10 cellular contexts compared by ENCODE assay signal in genomic region chr16:84177740-84178070, GRCh38. TPM values are rescaled to one million over a fixed set of nuclear protein-coding genes. Genes with fewer than 3 reads are reported as not detected.
A peak's percentile ranks its signal among the peaks of the same experiment; 100 is the strongest.
DNase-seq lines count a peak whose midpoint lies in the region; ATAC-seq and TF ChIP-seq lines count a peak whose summit lies in the region.
"Had no signal": no experiment of that assay in that cellular context is flagged by ENCODE, and none has a peak within 500 bp of the region (broad histone marks: within the 10 kb centered on the region; RNA-seq: fewer than 3 reads in every experiment).

No MANE protein-coding gene starts in this region.

- 69 to 84% methylated on average over 9 of the region's 9 CpGs for WGBS in lung, 2 donors
- WGBS in transverse colon (ENCODE audit: low coverage in 1 of 2), 2 donors = 51% methylated on average over 9 of the region's 9 CpGs; no CpG with 5 or more reads in 1 of the 2 donors

- H3K27me3 ChIP-seq in lung (ENCODE audit: control insufficient read depth, insufficient read depth) (no peaks in the 10 kb centered on the region), transverse colon (no peaks in the 10 kb centered on the region)

- TF ChIP-seq EP300 in transverse colon (IDR thresholded peaks at IDR 0.05; ENCODE audit: low read depth) = no peak

- DNase-seq in activated CD8-positive, alpha-beta T cell treated with anti-CD3 and anti-CD28 coated beads for 36 hours = peak; percentile 38
- no peak for DNase-seq in activated CD8-positive, alpha-beta T cell treated with anti-CD3 and anti-CD28 coated beads, Interleukin-2, amount 10 ng/mL, durations not matched to agents 7 days and 5 days
- DNase-seq in chondrocyte (ENCODE audit: low spot score) (no peak), lung (ENCODE audit: low spot score) (no peak), transverse colon (no peak), left lobe of liver (ENCODE audit: low spot score) (no peak), GM20000 (ENCODE audit: low spot score) (no peak)
- DNase-seq: NCI-H510A had no signal

- H3K27ac ChIP-seq in lung (ENCODE audit: low read depth in 1 of 2, low read length in 1 of 2) = peak overlapping the region; percentile 10 to 81
- H3K27ac ChIP-seq in transverse colon = peak overlapping the region; percentile 63 to 79 (median 68)

- H3K4me3 ChIP-seq in lung = no peak overlapping the region
- no peak overlapping the region for H3K4me3 ChIP-seq in transverse colon

- peaks cover 6% of the 10 kb centered on the region for H3K36me3 Mint-ChIP-seq in activated CD8-positive, alpha-beta T cell treated with anti-CD3 and anti-CD28 coated beads for 36 hours (ENCODE audit: low read depth)
- H3K36me3 Mint-ChIP-seq in activated CD8-positive, alpha-beta T cell treated with anti-CD3 and anti-CD28 coated beads, Interleukin-2, amount 10 ng/mL, durations not matched to agents 7 days and 5 days (ENCODE audit: low read depth) = peaks cover 10% of the 10 kb centered on the region
- peaks cover 1% of the 10 kb centered on the region for H3K36me3 Mint-ChIP-seq in chondrocyte (ENCODE audit: low read depth)

- H3K9me3 ChIP-seq in lung (ENCODE audit: control insufficient read depth in 2 of 2, insufficient read depth in 1 of 2, low read length in 1 of 2) (no peaks in the 10 kb centered on the region), transverse colon (no peaks in the 10 kb centered on the region)

- POLR2A ChIA-PET in activated CD8-positive, alpha-beta T cell treated with anti-CD3 and anti-CD28 coated beads for 36 hours (lab: Charles Lee) = interaction anchor here (0.6 to 1.4 kb wide), 3 partner anchors 13 to 466 kb away, joined by 3 to 5 read pairs (median 4); partner anchors contain the start of genes ADAD2, DNAAF1 and HSDL1
- POLR2A ChIA-PET in activated CD8-positive, alpha-beta T cell treated with anti-CD3 and anti-CD28 coated beads, Interleukin-2, amount 10 ng/mL, durations not matched to agents 7 days and 5 days (lab: Charles Lee) = interaction anchor here (1.2 to 1.3 kb wide), 2 partner anchors 9 to 73 kb away, joined by 4 to 5 read pairs; partner anchors contain the start of gene TAF1C

- peaks cover 16% of the 10 kb centered on the region for H3K4me1 Mint-ChIP-seq in activated CD8-positive, alpha-beta T cell treated with anti-CD3 and anti-CD28 coated beads for 36 hours (ENCODE audit: low read depth)
- peaks cover 4% of the 10 kb centered on the region for H3K4me1 Mint-ChIP-seq in activated CD8-positive, alpha-beta T cell treated with anti-CD3 and anti-CD28 coated beads, Interleukin-2, amount 10 ng/mL, durations not matched to agents 7 days and 5 days (ENCODE audit: low read depth)
- H3K4me1 Mint-ChIP-seq in chondrocyte (ENCODE audit: low read depth) = peaks cover 27% of the 10 kb centered on the region

- no peak overlapping the region for H3K4me3 Mint-ChIP-seq in activated CD8-positive, alpha-beta T cell treated with anti-CD3 and anti-CD28 coated beads for 36 hours
- H3K4me3 Mint-ChIP-seq in activated CD8-positive, alpha-beta T cell treated with anti-CD3 and anti-CD28 coated beads, Interleukin-2, amount 10 ng/mL, durations not matched to agents 7 days and 5 days = no peak overlapping the region
- H3K4me3 Mint-ChIP-seq in chondrocyte (ENCODE audit: unreplicated experiment) = no peak overlapping the region
- H3K4me3 Mint-ChIP-seq: B cell had no signal

- H3K4me1 ChIP-seq in lung (ENCODE audit: control insufficient read depth in 2 of 2, insufficient read depth in 2 of 2, low read length in 2 of 2) = peaks cover 0 to 15% of the 10 kb centered on the region in 2 donors
- peaks cover 14 to 29% (median 17%) of the 10 kb centered on the region in 4 donors for H3K4me1 ChIP-seq in transverse colon

- in situ Hi-C loops in transverse colon (cut with MboI; ENCODE audit: low pct_ligation_motif_present in 1 of 4, low pct_unique_long_range_greater_than_20kb in 1 of 4, low sequenced_read_pairs in 3 of 4) = loop anchor here in 3 of 4 donors (10.0 to 25.0 kb wide), 3 partner anchors 93 to 365 kb away; partner anchors contain the start of genes HSBP1 (in 1 of the 3), NECAB2 (in 1 of the 3) and OSGIN1 (in 1 of the 3)

- H3K36me3 ChIP-seq in lung (ENCODE audit: control insufficient read depth in 2 of 2, insufficient read depth in 2 of 2, low read length in 2 of 2) = peaks cover 3 to 46% of the 10 kb centered on the region in 2 donors
- H3K36me3 ChIP-seq in transverse colon = peaks cover 0 to 5% (median 2%) of the 10 kb centered on the region in 4 donors

- intact Hi-C loops in activated CD8-positive, alpha-beta T cell treated with anti-CD3 and anti-CD28 coated beads for 36 hours (cut with micrococcal nuclease) = loop anchor here (10.0 kb wide), 1 partner anchor 223 kb away; the partner anchor contains the start of gene OSGIN1
- intact Hi-C loops in transverse colon (cut with DNase I; ENCODE audit: low total_unique reads) = no loop called here

- CTCF ChIA-PET in activated CD8-positive, alpha-beta T cell treated with anti-CD3 and anti-CD28 coated beads for 36 hours (lab: Charles Lee) = interaction anchor here (0.9 to 9.8 kb wide), 5 partner anchors 8 to 221 kb away, joined by 3 to 172 read pairs (median 3); partner anchors contain the start of gene TAF1C
- CTCF ChIA-PET in activated CD8-positive, alpha-beta T cell treated with anti-CD3 and anti-CD28 coated beads, Interleukin-2, amount 10 ng/mL, durations not matched to agents 7 days and 5 days (lab: Charles Lee) = interaction anchor here (0.9 to 6.0 kb wide), 4 partner anchors 9 to 90 kb away, joined by 3 to 95 read pairs (median 7); partner anchors contain the start of gene TAF1C

- no peaks in the 10 kb centered on the region for H3K9me3 Mint-ChIP-seq in activated CD8-positive, alpha-beta T cell treated with anti-CD3 and anti-CD28 coated beads for 36 hours
- no peaks in the 10 kb centered on the region for H3K9me3 Mint-ChIP-seq in activated CD8-positive, alpha-beta T cell treated with anti-CD3 and anti-CD28 coated beads, Interleukin-2, amount 10 ng/mL, durations not matched to agents 7 days and 5 days (ENCODE audit: insufficient read depth)
- H3K9me3 Mint-ChIP-seq in chondrocyte (ENCODE audit: low read depth) = no peaks in the 10 kb centered on the region

- no peaks in the 10 kb centered on the region for H3K27me3 Mint-ChIP-seq in activated CD8-positive, alpha-beta T cell treated with anti-CD3 and anti-CD28 coated beads for 36 hours
- H3K27me3 Mint-ChIP-seq in activated CD8-positive, alpha-beta T cell treated with anti-CD3 and anti-CD28 coated beads, Interleukin-2, amount 10 ng/mL, durations not matched to agents 7 days and 5 days (ENCODE audit: low read depth) = peaks cover 3% of the 10 kb centered on the region
- H3K27me3 Mint-ChIP-seq in chondrocyte (ENCODE audit: low read depth) = no peaks in the 10 kb centered on the region

- ATAC-seq in activated CD8-positive, alpha-beta T cell treated with anti-CD3 and anti-CD28 coated beads for 36 hours = peak; percentile 27
- no peak for ATAC-seq in activated CD8-positive, alpha-beta T cell treated with anti-CD3 and anti-CD28 coated beads, Interleukin-2, amount 10 ng/mL, durations not matched to agents 7 days and 5 days
- ATAC-seq in lung (ENCODE audit: insufficient read depth, low FRiP score) (no peak), left lobe of liver (no peak), GM18505 (IDR thresholded peaks at IDR 0.05; ENCODE audit: unreplicated experiment) (no peak)

- TF ChIP-seq CTCF in activated CD8-positive, alpha-beta T cell treated with anti-CD3 and anti-CD28 coated beads for 36 hours (IDR thresholded peaks at IDR 0.05) = no peak
- TF ChIP-seq CTCF in chondrocyte (IDR thresholded peaks at IDR 0.05) = no peak
- no peak for TF ChIP-seq CTCF in lung (IDR thresholded peaks at IDR 0.05; ENCODE audit: control extremely low read depth, extremely low read depth)
- no peak for TF ChIP-seq CTCF in transverse colon (IDR thresholded peaks at IDR 0.05)
- TF ChIP-seq CTCF in GM20000 (IDR thresholded peaks at IDR 0.05; ENCODE audit: extremely low read depth, missing control alignments) = no peak

- no peak for TF ChIP-seq POLR2A in transverse colon (IDR thresholded peaks at IDR 0.05)
- TF ChIP-seq POLR2A in GM18505 (IDR thresholded peaks at IDR 0.05; ENCODE audit: borderline replicate concordance, extremely low read depth, insufficient read depth, insufficient read length) = no peak

- H3K27ac Mint-ChIP-seq in activated CD8-positive, alpha-beta T cell treated with anti-CD3 and anti-CD28 coated beads for 36 hours = peak overlapping the region; percentile 36
- H3K27ac Mint-ChIP-seq in activated CD8-positive, alpha-beta T cell treated with anti-CD3 and anti-CD28 coated beads, Interleukin-2, amount 10 ng/mL, durations not matched to agents 7 days and 5 days = no peak overlapping the region
- H3K27ac Mint-ChIP-seq in chondrocyte (ENCODE audit: unreplicated experiment) = peak overlapping the region; percentile 92
- H3K27ac Mint-ChIP-seq: B cell had no signal

RNA-seq across cellular contexts. Expression of gene TAF1C, which starts 9.2 kb away (rescaled TPM):
- 10 to 100 TPM; 59.3 to 62.6 TPM for total RNA-seq in activated CD8-positive, alpha-beta T cell treated with anti-CD3 and anti-CD28 coated beads for 36 hours
- 10 to 100 TPM; 53.4 to 62.3 TPM for total RNA-seq in activated CD8-positive, alpha-beta T cell treated with anti-CD3 and anti-CD28 coated beads, Interleukin-2, amount 10 ng/mL, durations not matched to agents 7 days and 5 days
- total RNA-seq in chondrocyte (22.2 to 33.9 TPM (median 26.9 TPM) in 3 replicates), lung (10 to 100 TPM; 42.3 to 53.1 TPM), transverse colon (100 to 1,000 TPM in 1 of 4 donors, 10 to 100 TPM in 3; 33.3 to 297 (median 54.1) TPM), left lobe of liver (19.9 TPM)
- polyA plus RNA-seq in lung = 10 to 100 TPM; 36.1 to 44.2 TPM

RNA-seq across cellular contexts. Expression of gene ADAD2, which starts 13.3 kb away (rescaled TPM):
- total RNA-seq in activated CD8-positive, alpha-beta T cell treated with anti-CD3 and anti-CD28 coated beads for 36 hours = under 1 TPM; 0.16 to 0.63 TPM
- total RNA-seq in activated CD8-positive, alpha-beta T cell treated with anti-CD3 and anti-CD28 coated beads, Interleukin-2, amount 10 ng/mL, durations not matched to agents 7 days and 5 days = under 1 TPM in 1 of 2 experiments, not detected in 1; 0.18 TPM
- total RNA-seq in chondrocyte = not detected in 3 replicates
- under 1 TPM; 0.71 to 0.83 TPM for total RNA-seq in lung
- under 1 TPM; 0.06 to 0.14 TPM for polyA plus RNA-seq in lung
- total RNA-seq in transverse colon = 1 to 10 TPM in 1 of 4 donors, not detected in 3; 7.4 TPM
- not detected for total RNA-seq in left lobe of liver
- total RNA-seq: B cell had no signal

RNA-seq across cellular contexts. Expression of gene DNAAF1, which starts 32.6 kb away (rescaled TPM):
- total RNA-seq in activated CD8-positive, alpha-beta T cell treated with anti-CD3 and anti-CD28 coated beads for 36 hours = not detected
- total RNA-seq in activated CD8-positive, alpha-beta T cell treated with anti-CD3 and anti-CD28 coated beads, Interleukin-2, amount 10 ng/mL, durations not matched to agents 7 days and 5 days = not detected
- total RNA-seq in chondrocyte (not detected in 3 replicates), lung (10 to 100 TPM; 12.5 to 38.5 TPM), transverse colon (not detected), left lobe of liver (not detected)
- polyA plus RNA-seq in lung = 10 to 100 TPM; 11.5 to 12.3 TPM

RNA-seq across cellular contexts. Expression of gene HSDL1, which starts 32.7 kb away (rescaled TPM):
- total RNA-seq in activated CD8-positive, alpha-beta T cell treated with anti-CD3 and anti-CD28 coated beads for 36 hours = 10 to 100 TPM; 11.1 to 11.8 TPM
- total RNA-seq in activated CD8-positive, alpha-beta T cell treated with anti-CD3 and anti-CD28 coated beads, Interleukin-2, amount 10 ng/mL, durations not matched to agents 7 days and 5 days = 10 to 100 TPM; 10.4 to 12.3 TPM
- total RNA-seq in chondrocyte = 15.2 to 25.5 TPM (median 20.8 TPM) in 3 replicates
- 10 to 100 TPM; 17.4 to 41.3 TPM for total RNA-seq in lung
- polyA plus RNA-seq in lung = 10 to 100 TPM; 12.6 to 16.0 TPM
- 10 to 100 TPM in 2 of 4 donors, 1 to 10 TPM in 2; 1.2 to 16.2 (median 8.7) TPM for total RNA-seq in transverse colon
- 4.7 TPM for total RNA-seq in left lobe of liver

Comparison
In these comparisons a context has a peak if more than half of its experiments do, and no peak if none do; other contexts are left out.
1. RNA of gene DNAAF1, which starts 32.6 kb away (total RNA-seq): 12.5 to 38.5 TPM in lung; not detected in activated CD8-positive, alpha-beta T cell treated with anti-CD3 and anti-CD28 coated beads for 36 hours, not detected in activated CD8-positive, alpha-beta T cell treated with anti-CD3 and anti-CD28 coated beads, Interleukin-2, amount 10 ng/mL, durations not matched to agents 7 days and 5 days, not detected in left lobe of liver (single experiment), not detected in chondrocyte and not detected in transverse colon; every median in the first group is over 4 times any median in the second.